ENCODE assay signal across 5 cellular contexts in genomic region chr2:233341296-233341695, GRCh38.
TF ChIP-seq lines count a peak whose summit lies in the region.

No MANE protein-coding gene starts in this region.

TF ChIP-seq in SK-N-SH treated with all-trans-retinoic acid at 6 μM for 48 hours, 23 proteins besides CTCF, POLR2A, EP300 and RAD21:
- TF ChIP-seq ZC3H10 (CRISPR knock-in tag; IDR thresholded peaks at IDR 0.05) (no peak), SNAI2 (CRISPR knock-in tag; IDR thresholded peaks at IDR 0.05) (no peak), CSDC2 (CRISPR knock-in tag; IDR thresholded peaks at IDR 0.05) (no peak), ZFP3 (CRISPR knock-in tag; IDR thresholded peaks at IDR 0.05) (no peak), PPARA (CRISPR knock-in tag; IDR thresholded peaks at IDR 0.05; ENCODE audit: borderline replicate concordance) (no peak), ZNF8 (CRISPR knock-in tag; IDR thresholded peaks at IDR 0.05) (peak; percentile 97)
TF ChIP-seq in SK-N-SH treated with all-trans-retinoic acid at 6 μM for 48 hours: peak in this region for 1.

TF ChIP-seq in SK-N-SH, 30 proteins besides CTCF, POLR2A, EP300 and RAD21 (continues in another document):
- TF ChIP-seq TEAD4 (IDR thresholded peaks at IDR 0.05; ENCODE audit: borderline replicate concordance, insufficient read depth) = no peak
- TF ChIP-seq RXRA (IDR thresholded peaks at IDR 0.05; ENCODE audit: borderline replicate concordance, low read depth) = no peak
- no peak for TF ChIP-seq GATA2 (CRISPR knock-in tag; IDR thresholded peaks at IDR 0.05)
- no peak for TF ChIP-seq ZBTB33 (IDR thresholded peaks at IDR 0.05; ENCODE audit: borderline replicate concordance, low read depth)
- no peak for TF ChIP-seq FOSL2 (IDR thresholded peaks at IDR 0.05; ENCODE audit: borderline replicate concordance, low read depth)
- no peak for TF ChIP-seq MXI1 (IDR thresholded peaks at IDR 0.05; ENCODE audit: low read depth, low read length)
- TF ChIP-seq YY1 (IDR thresholded peaks at IDR 0.05; ENCODE audit: low read depth) = no peak
- TF ChIP-seq RCOR1 (IDR thresholded peaks at IDR 0.05; ENCODE audit: low read length) = no peak
- TF ChIP-seq, protein P1, sequence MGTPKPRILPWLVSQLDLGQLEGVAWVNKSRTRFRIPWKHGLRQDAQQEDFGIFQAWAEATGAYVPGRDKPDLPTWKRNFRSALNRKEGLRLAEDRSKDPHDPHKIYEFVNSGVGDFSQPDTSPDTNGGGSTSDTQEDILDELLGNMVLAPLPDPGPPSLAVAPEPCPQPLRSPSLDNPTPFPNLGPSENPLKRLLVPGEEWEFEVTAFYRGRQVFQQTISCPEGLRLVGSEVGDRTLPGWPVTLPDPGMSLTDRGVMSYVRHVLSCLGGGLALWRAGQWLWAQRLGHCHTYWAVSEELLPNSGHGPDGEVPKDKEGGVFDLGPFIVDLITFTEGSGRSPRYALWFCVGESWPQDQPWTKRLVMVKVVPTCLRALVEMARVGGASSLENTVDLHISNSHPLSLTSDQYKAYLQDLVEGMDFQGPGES (IDR thresholded peaks at IDR 0.05; ENCODE audit: low read depth, low read length) = no peak
- no peak for TF ChIP-seq USF1 (IDR thresholded peaks at IDR 0.05; ENCODE audit: borderline replicate concordance, low read depth)
- no peak for TF ChIP-seq RFX5 (IDR thresholded peaks at IDR 0.05; ENCODE audit: low read length)
- no peak for TF ChIP-seq NFIC (IDR thresholded peaks at IDR 0.05; ENCODE audit: borderline replicate concordance)

TF ChIP-seq in HEK293, 187 proteins besides CTCF, POLR2A, EP300 and RAD21:
- TF ChIP-seq HOXA7 (CRISPR knock-in tag; IDR thresholded peaks at IDR 0.05; ENCODE audit: borderline replicate concordance) (no peak), ZNF514 (tag by site-specific recombination; IDR thresholded peaks at IDR 0.05) (no peak), ZNF354C (tag by site-specific recombination; IDR thresholded peaks at IDR 0.05; ENCODE audit: borderline replicate concordance, low read depth) (no peak), INSM2 (tag by site-specific recombination; IDR thresholded peaks at IDR 0.05) (no peak), ZNF146 (tag by site-specific recombination; IDR thresholded peaks at IDR 0.05) (peak; percentile 77), ZSCAN16 (tag by site-specific recombination; IDR thresholded peaks at IDR 0.05) (no peak)
- TF ChIP-seq, protein P2, sequence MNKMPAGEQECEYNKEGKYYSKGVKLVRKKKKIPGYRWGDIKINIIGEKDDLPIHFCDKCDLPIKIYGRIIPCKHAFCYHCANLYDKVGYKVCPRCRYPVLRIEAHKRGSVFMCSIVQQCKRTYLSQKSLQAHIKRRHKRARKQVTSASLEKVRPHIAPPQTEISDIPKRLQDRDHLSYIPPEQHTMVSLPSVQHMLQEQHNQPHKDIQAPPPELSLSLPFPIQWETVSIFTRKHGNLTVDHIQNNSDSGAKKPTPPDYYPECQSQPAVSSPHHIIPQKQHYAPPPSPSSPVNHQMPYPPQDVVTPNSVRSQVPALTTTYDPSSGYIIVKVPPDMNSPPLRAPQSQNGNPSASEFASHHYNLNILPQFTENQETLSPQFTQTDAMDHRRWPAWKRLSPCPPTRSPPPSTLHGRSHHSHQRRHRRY (tag by site-specific recombination; IDR thresholded peaks at IDR 0.05) = no peak
- TF ChIP-seq, protein P3, sequence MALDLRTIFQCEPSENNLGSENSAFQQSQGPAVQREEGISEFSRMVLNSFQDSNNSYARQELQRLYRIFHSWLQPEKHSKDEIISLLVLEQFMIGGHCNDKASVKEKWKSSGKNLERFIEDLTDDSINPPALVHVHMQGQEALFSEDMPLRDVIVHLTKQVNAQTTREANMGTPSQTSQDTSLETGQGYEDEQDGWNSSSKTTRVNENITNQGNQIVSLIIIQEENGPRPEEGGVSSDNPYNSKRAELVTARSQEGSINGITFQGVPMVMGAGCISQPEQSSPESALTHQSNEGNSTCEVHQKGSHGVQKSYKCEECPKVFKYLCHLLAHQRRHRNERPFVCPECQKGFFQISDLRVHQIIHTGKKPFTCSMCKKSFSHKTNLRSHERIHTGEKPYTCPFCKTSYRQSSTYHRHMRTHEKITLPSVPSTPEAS (tag by site-specific recombination; IDR thresholded peaks at IDR 0.05) = no peak

TF ChIP-seq in WTC11, 78 proteins besides CTCF, POLR2A, EP300 and RAD21:
- no peak for TF ChIP-seq ZBTB21 (CRISPR knock-in tag; IDR thresholded peaks at IDR 0.05; ENCODE audit: borderline replicate concordance)
- TF ChIP-seq ZNF121 (CRISPR knock-in tag; IDR thresholded peaks at IDR 0.05) = no peak
- no peak for TF ChIP-seq RORB (CRISPR knock-in tag; IDR thresholded peaks at IDR 0.05)
- 0 out of 2 replicates have a peak, but pooled peaks have one; percentile 38 for TF ChIP-seq GTF2I (CRISPR knock-in tag; conservative IDR thresholded peaks at IDR 0.05)
TF ChIP-seq in WTC11: peak in this region for 1.

TF ChIP-seq in K562, 482 proteins besides CTCF, POLR2A, EP300 and RAD21:
- TF ChIP-seq CCNT2 (IDR thresholded peaks at IDR 0.05; ENCODE audit: borderline replicate concordance, extremely low read depth, insufficient read length, low read depth, low read length) (no peak), ZNF146 (CRISPR knock-in tag; IDR thresholded peaks at IDR 0.05; ENCODE audit: unreplicated experiment) (peak; percentile 80)
